Comparison of ENCODE assay signal across 1 cellular context in the genomic region with DNA sequence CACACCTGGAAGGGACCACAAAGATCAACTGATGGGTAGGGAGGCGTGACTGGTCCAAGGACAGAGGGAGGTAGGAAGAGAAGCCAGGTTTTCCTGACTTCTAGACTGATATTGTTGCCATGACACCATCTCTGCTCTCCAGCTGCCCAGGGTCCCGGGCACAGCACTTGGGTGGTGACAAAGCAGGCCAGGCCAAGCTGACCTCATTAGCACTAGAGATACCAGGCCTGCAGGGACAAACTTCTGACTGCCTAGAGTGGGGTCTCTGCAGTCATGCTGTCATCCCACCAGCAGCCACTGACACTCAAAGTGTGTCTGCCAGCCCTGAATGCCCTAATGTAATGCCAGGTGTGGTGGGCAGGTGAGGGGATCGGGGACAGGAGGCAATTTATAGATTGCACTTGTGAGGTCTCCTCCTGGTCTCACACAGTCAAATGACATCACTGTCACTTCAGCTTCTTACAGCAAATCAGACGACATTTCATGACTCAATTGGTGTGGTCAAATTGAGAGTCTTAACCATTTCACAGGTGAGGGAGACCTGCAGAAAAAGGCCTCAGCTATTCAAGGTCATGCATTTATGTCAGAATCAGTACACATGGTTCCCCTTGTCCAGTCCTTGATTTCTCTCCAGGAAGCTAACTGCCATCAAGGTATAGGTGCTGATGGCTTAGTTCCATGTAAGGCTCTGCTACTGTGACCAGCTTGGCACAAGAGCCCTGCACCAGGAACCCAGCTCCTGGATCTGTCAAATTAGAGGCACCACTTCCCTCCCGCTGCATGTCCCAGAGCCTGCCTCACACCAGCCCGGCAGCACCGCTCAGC.
TF ChIP-seq lines count a peak whose summit lies in the region.

No MANE protein-coding gene starts in this region.

TF ChIP-seq in HEK293, 187 proteins besides CTCF, POLR2A, EP300 and RAD21 (continued from another document):
- TF ChIP-seq, protein P1, sequence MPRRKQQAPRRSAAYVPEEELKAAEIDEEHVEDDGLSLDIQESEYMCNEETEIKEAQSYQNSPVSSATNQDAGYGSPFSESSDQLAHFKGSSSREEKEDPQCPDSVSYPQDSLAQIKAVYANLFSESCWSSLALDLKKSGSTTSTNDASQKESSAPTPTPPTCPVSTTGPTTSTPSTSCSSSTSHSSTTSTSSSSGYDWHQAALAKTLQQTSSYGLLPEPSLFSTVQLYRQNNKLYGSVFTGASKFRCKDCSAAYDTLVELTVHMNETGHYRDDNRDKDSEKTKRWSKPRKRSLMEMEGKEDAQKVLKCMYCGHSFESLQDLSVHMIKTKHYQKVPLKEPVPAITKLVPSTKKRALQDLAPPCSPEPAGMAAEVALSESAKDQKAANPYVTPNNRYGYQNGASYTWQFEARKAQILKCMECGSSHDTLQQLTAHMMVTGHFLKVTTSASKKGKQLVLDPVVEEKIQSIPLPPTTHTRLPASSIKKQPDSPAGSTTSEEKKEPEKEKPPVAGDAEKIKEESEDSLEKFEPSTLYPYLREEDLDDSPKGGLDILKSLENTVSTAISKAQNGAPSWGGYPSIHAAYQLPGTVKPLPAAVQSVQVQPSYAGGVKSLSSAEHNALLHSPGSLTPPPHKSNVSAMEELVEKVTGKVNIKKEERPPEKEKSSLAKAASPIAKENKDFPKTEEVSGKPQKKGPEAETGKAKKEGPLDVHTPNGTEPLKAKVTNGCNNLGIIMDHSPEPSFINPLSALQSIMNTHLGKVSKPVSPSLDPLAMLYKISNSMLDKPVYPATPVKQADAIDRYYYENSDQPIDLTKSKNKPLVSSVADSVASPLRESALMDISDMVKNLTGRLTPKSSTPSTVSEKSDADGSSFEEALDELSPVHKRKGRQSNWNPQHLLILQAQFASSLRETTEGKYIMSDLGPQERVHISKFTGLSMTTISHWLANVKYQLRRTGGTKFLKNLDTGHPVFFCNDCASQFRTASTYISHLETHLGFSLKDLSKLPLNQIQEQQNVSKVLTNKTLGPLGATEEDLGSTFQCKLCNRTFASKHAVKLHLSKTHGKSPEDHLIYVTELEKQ (tag by site-specific recombination; IDR thresholded peaks at IDR 0.05; ENCODE audit: borderline replicate concordance): 0 out of 2 replicates have a peak, but pooled peaks have one; percentile 11
- no peak for TF ChIP-seq ZNF266 (tag by site-specific recombination; IDR thresholded peaks at IDR 0.05; ENCODE audit: low read depth)
